ENCODE assay signal across 8 cellular contexts in genomic region chr1:110606784-110607662, GRCh38. TPM values are rescaled to one million over a fixed set of nuclear protein-coding genes. Genes with fewer than 3 reads are reported as not detected.
A peak's percentile ranks its signal among the peaks of the same experiment; 100 is the strongest.
DNase-seq lines count a peak whose midpoint lies in the region; ATAC-seq lines count a peak whose summit lies in the region.

No MANE protein-coding gene starts in this region.

- H2BK5ac ChIP-seq in trophoblast cell (ENCODE audit: low read depth, low read length, poor library complexity): no peak overlapping the region

- H3K4me2 ChIP-seq in trophoblast cell (ENCODE audit: low read length): peak overlapping the region; percentile 93

- no peaks in the 10 kb centered on the region for H3K79me1 ChIP-seq in trophoblast cell (ENCODE audit: low read length)

- no peak overlapping the region for H4K91ac ChIP-seq in trophoblast cell (ENCODE audit: low read depth, low read length)

- H3K23ac ChIP-seq in trophoblast cell (ENCODE audit: low read length): no peak overlapping the region

- H2BK120ac ChIP-seq in trophoblast cell (ENCODE audit: insufficient read depth, low read length, poor library complexity): no peak overlapping the region

- intact Hi-C loops in cardiac septum (cut with DNase I): no loop called here

- no CpG with 5 or more reads among the region's 93 CpGs for WGBS in trophoblast cell (ENCODE audit: extremely low coverage, insufficient coverage, insufficient read length)

- H3K27me3 ChIP-seq in trophoblast cell (ENCODE audit: insufficient read depth, low read length): peaks cover 56% of the 10 kb centered on the region

- H3K9ac ChIP-seq in trophoblast cell (ENCODE audit: low read length): no peak overlapping the region

- H3K14ac ChIP-seq in trophoblast cell (ENCODE audit: low read length): no peak overlapping the region

- no peak overlapping the region for H3K18ac ChIP-seq in trophoblast cell (ENCODE audit: low read length)

- H3K9me3 ChIP-seq in trophoblast cell (ENCODE audit: insufficient read depth, low read depth, low read length): no peaks in the 10 kb centered on the region

- H4K12ac ChIP-seq in trophoblast cell (ENCODE audit: low read depth, low read length): no peak overlapping the region

- no peak overlapping the region for H2AK5ac ChIP-seq in trophoblast cell (ENCODE audit: low read length)

- H3K27ac ChIP-seq in trophoblast cell (ENCODE audit: low read depth, low read length): no peak overlapping the region

- no peak overlapping the region for H2AFZ ChIP-seq in trophoblast cell (ENCODE audit: insufficient read depth, low read length, poor library complexity)

- H3K4ac ChIP-seq in trophoblast cell (ENCODE audit: low read depth, low read length): no peak overlapping the region

- H3K4me3 ChIP-seq in trophoblast cell (ENCODE audit: low read depth, low read length): peak overlapping the region; percentile 53

- peaks cover 12 to 15% of the 10 kb centered on the region in 2 experiments for H3K4me1 ChIP-seq in trophoblast cell (ENCODE audit: control insufficient read depth in 1 of 2, insufficient read depth in 2 of 2, low read length in 2 of 2)

- H2BK12ac ChIP-seq in trophoblast cell (ENCODE audit: low read length): no peak overlapping the region

- no peaks in the 10 kb centered on the region for H3K36me3 ChIP-seq in trophoblast cell (ENCODE audit: control insufficient read depth in 1 of 2, insufficient read depth in 2 of 2, low read length in 2 of 2)

- ATAC-seq in GM18517 (IDR thresholded peaks at IDR 0.05; ENCODE audit: unreplicated experiment) (no peak), GM18858 (IDR thresholded peaks at IDR 0.05; ENCODE audit: unreplicated experiment) (no peak), GM21786 (IDR thresholded peaks at IDR 0.05; ENCODE audit: unreplicated experiment) (no peak)

- DNase-seq in NCI-H1092 treated with DMSO at 0.1 percent for 48 hours (lab: John Stamatoyannopoulos, UW) (peak; percentile 30), NCI-H1092 (lab: John Stamatoyannopoulos, UW) (no peak), cardiac septum (ENCODE audit: low spot score) (peak; percentile 62), trophoblast cell (peak in 1 of 2 donors; percentile 33)
- peak; percentile 63 for DNase-seq in activated CD8-positive, alpha-beta memory T cell treated with anti-CD3 and anti-CD28 coated beads, Interleukin-2, amount 50 U/mL, for 48 hours

- no peaks in the 10 kb centered on the region for H3K79me2 ChIP-seq in trophoblast cell (ENCODE audit: control insufficient read depth, insufficient read depth, low read length, poor library complexity)

- peak overlapping the region; percentile 17 for H4K8ac ChIP-seq in trophoblast cell (ENCODE audit: low read depth, low read length)

RNA-seq across cellular contexts. Expression of gene KCNA2, which starts 0.9 kb away (rescaled TPM):
- total RNA-seq in cardiac septum: 0.51 TPM
- not detected in 2 replicates for polyA plus RNA-seq in trophoblast cell (2013)
